ENCODE assay signal across 9 cellular contexts in genomic region chr15:68279779-68280745, GRCh38. TPM values are rescaled to one million over a fixed set of nuclear protein-coding genes. Genes with fewer than 3 reads are reported as not detected.
A peak's percentile ranks its signal among the peaks of the same experiment; 100 is the strongest.
DNase-seq lines count a peak whose midpoint lies in the region; ATAC-seq and TF ChIP-seq lines count a peak whose summit lies in the region.
"Had no signal": no experiment of that assay in that cellular context is flagged by ENCODE, and none has a peak within 500 bp of the region (broad histone marks: within the 10 kb centered on the region; RNA-seq: fewer than 3 reads in every experiment).

No MANE protein-coding gene starts in this region.

- H3K9me3 ChIP-seq in HUES6 (ENCODE audit: control insufficient read depth, insufficient read depth, low read depth, low read length): peaks cover 8% of the 10 kb centered on the region

- no peak overlapping the region for H2AFZ ChIP-seq in ACC112 (ENCODE audit: low read length, unreplicated experiment)

- peaks cover 8% of the 10 kb centered on the region for H3K36me3 Mint-ChIP-seq in mesothelial cell of epicardium

- peak overlapping the region; percentile 92 for H3K4me3 Mint-ChIP-seq in mesothelial cell of epicardium

- H3K27ac ChIP-seq in ACC112 (ENCODE audit: low read depth, low read length) (peak overlapping the region; percentile 96), HUES6 (ENCODE audit: low read depth, low read length) (0 out of 2 replicates have a peak overlapping the region, but pooled peaks have one; percentile 22), brain microvascular endothelial cell (no peak overlapping the region)

- intact Hi-C loops in head of caudate nucleus (cut with DNase I): loop anchor here (2.0 kb wide), 1 partner anchor 23 kb away; no protein-coding TSS in a partner anchor

- peaks cover 53% of the 10 kb centered on the region for H3K4me1 Mint-ChIP-seq in mesothelial cell of epicardium

- H3K27ac Mint-ChIP-seq in mesothelial cell of epicardium: peak overlapping the region; percentile 26

- no peaks in the 10 kb centered on the region for H3K27me3 Mint-ChIP-seq in mesothelial cell of epicardium (ENCODE audit: low read depth)

- in situ Hi-C loops in brain microvascular endothelial cell (cut with HindIII; ENCODE audit: low pct_ligation_motif_present, low sequenced_read_pairs): no loop called here

- ATAC-seq in HG03565 (IDR thresholded peaks at IDR 0.05; ENCODE audit: unreplicated experiment) (no peak), GM21528 (IDR thresholded peaks at IDR 0.05; ENCODE audit: low FRiP score, unreplicated experiment) (no peak)

- no peak for TF ChIP-seq CTCF in brain microvascular endothelial cell (IDR thresholded peaks at IDR 0.05; ENCODE audit: low read depth, low read length, missing control alignments)
- no peak for TF ChIP-seq CTCF in mesothelial cell of epicardium (IDR thresholded peaks at IDR 0.05; ENCODE audit: unreplicated experiment)

- H3K4me1 ChIP-seq in ACC112 (ENCODE audit: control insufficient read depth, insufficient read depth, low read length, unreplicated experiment): peaks cover 37% of the 10 kb centered on the region
- H3K4me1 ChIP-seq in HUES6 (ENCODE audit: control insufficient read depth, insufficient read depth, low read length): peaks cover 38% of the 10 kb centered on the region

- DNase-seq in brain microvascular endothelial cell (no peak), mesothelial cell of epicardium (ENCODE audit: low spot score in 2 of 2, unreplicated experiment in 2 of 2) (no peak), GDM1 (lab: John Stamatoyannopoulos, UW) (no peak), head of caudate nucleus (no peak)
- DNase-seq: NCI-H774 had no signal

- H3K36me3 ChIP-seq in ACC112 (ENCODE audit: insufficient read depth, low read length) (peaks cover 10% of the 10 kb centered on the region), HUES6 (ENCODE audit: control insufficient read depth, insufficient read depth, low read length) (peaks cover 19% of the 10 kb centered on the region), brain microvascular endothelial cell (replicated peaks) (peaks cover 4% of the 10 kb centered on the region)

- no peaks in the 10 kb centered on the region for H3K27me3 ChIP-seq in ACC112 (ENCODE audit: insufficient read depth, low read length)
- no peaks in the 10 kb centered on the region for H3K27me3 ChIP-seq in HUES6 (ENCODE audit: control insufficient read depth, insufficient read depth, low read length)
- no peaks in the 10 kb centered on the region for H3K27me3 ChIP-seq in brain microvascular endothelial cell (replicated peaks)

- H3K79me2 ChIP-seq in ACC112 (ENCODE audit: control insufficient read depth, insufficient read depth, low read length, unreplicated experiment): peaks cover 76% of the 10 kb centered on the region

- peak overlapping the region; percentile 98 for H3K4me3 ChIP-seq in ACC112 (ENCODE audit: low read depth, low read length)
- H3K4me3 ChIP-seq in HUES6 (ENCODE audit: low read depth, low read length): peak overlapping the region; percentile 95
- peak overlapping the region; percentile 82 for H3K4me3 ChIP-seq in brain microvascular endothelial cell (ENCODE audit: low read depth, low read length)

- peak overlapping the region; percentile 8 for H3K9ac ChIP-seq in HUES6 (ENCODE audit: low read length)

- H3K9me3 Mint-ChIP-seq in mesothelial cell of epicardium: peaks cover 6% of the 10 kb centered on the region

RNA-seq across cellular contexts. Expression of gene FEM1B, which starts 2.5 kb away (rescaled TPM):
- total RNA-seq in mesothelial cell of epicardium: 49.6 to 61.0 TPM (median 54.6 TPM) in 3 replicates

RNA-seq across cellular contexts. Expression of gene CLN6, which starts 50.5 kb away (rescaled TPM):
- 35.1 to 35.8 TPM (median 35.3 TPM) in 3 replicates for total RNA-seq in mesothelial cell of epicardium
